ENCODE assay signal across 8 cellular contexts in the genomic region with DNA sequence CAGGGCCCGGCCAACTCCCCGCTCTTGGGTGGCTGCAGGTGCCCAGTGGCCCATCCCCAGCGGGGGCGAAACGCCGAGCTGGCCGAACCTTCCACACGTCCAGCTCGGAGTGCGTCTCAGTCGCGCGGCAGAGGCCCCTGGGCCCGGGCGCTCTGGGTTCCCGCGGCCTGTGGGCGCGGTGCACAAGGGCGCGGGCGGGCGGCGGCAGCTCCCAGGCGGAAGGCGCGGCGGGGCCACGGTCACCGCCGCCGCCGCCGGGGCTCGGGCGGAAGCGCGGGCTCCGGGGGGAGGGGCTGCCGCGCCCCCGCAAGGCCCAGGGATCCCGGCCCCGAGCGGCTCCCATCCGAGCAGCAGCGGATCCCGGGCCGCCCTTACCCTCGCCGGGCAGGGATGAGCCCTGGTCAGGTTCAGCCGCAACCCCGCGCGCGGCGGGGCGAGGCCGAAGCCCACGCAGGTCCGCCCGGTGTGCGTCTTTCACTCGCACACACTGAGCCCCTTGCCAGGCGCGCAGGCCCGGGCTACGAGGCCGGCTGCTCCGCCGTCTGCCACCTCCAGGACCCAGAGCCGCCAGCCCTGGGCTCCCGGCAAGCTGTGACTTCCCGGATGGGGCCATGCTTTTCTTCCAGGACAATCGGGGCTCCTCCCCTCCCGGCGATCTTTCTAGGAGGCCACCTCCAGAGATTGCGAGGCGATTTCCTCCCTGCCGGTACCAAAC. TPM values are rescaled to one million over a fixed set of nuclear protein-coding genes. Genes with fewer than 3 reads are reported as not detected.
DNase-seq lines count a peak whose midpoint lies in the region; ATAC-seq and FAIRE-seq lines count a peak whose summit lies in the region.

No MANE protein-coding gene starts in this region.

- no peaks in the 10 kb centered on the region for H3K36me3 ChIP-seq in HUES48 (ENCODE audit: control insufficient read depth, insufficient read depth, low read length)
- H3K36me3 ChIP-seq in SJCRH30 = no peaks in the 10 kb centered on the region

- H3K4me3 ChIP-seq in HUES48 (ENCODE audit: low read depth, low read length) (peak overlapping the region; percentile 68), SJCRH30 (peak overlapping the region; percentile 57)

- FAIRE-seq in urothelium cell line (lab: Jason Lieb, UNC) = no peak

- ATAC-seq in GM21526 (IDR thresholded peaks at IDR 0.05; ENCODE audit: low FRiP score, unreplicated experiment) = peak; percentile 71
- peak; percentile 77 to 82 for ATAC-seq in activated naive CD4-positive, alpha-beta T cell treated with anti-CD3 and anti-CD28 coated beads, Interleukin-2, amount 50 U/mL, for 72 hours

- H3K4me1 ChIP-seq in HUES48 (ENCODE audit: control insufficient read depth, insufficient read depth, low read length) (peaks cover 16% of the 10 kb centered on the region), SJCRH30 (peaks cover 10% of the 10 kb centered on the region)

- H3K36me3 Mint-ChIP-seq in activated naive CD4-positive, alpha-beta T cell treated with anti-CD3 and anti-CD28 coated beads, Interleukin-2, amount 50 U/mL, for 72 hours = no peaks in the 10 kb centered on the region

- H3K9me3 ChIP-seq in HUES48 (ENCODE audit: control insufficient read depth, insufficient read depth, low read length) (no peaks in the 10 kb centered on the region), SJCRH30 (replicated peaks) (no peaks in the 10 kb centered on the region)

- peak overlapping the region; percentile 79 to 87 for H3K27ac Mint-ChIP-seq in activated naive CD4-positive, alpha-beta T cell treated with anti-CD3 and anti-CD28 coated beads, Interleukin-2, amount 50 U/mL, for 72 hours

- peaks cover 35% of the 10 kb centered on the region for H3K27me3 ChIP-seq in HUES48 (ENCODE audit: control insufficient read depth, insufficient read depth, low read length)
- no peaks in the 10 kb centered on the region for H3K27me3 ChIP-seq in SJCRH30

- DNase-seq in ELF-1 (ENCODE audit: low read depth, low spot score) (peak; percentile 82), SJCRH30 (peak; percentile 35 to 46), glomerular visceral epithelial cell (ENCODE audit: extremely low spot score) (peak; percentile 76), nucleus accumbens (lab: John Stamatoyannopoulos, UW) (peak in 54 of 56 donors; percentile 11 to 85 (median 68)), urothelium cell line (ENCODE audit: low spot score) (peak; percentile 83)
- DNase-seq in activated naive CD4-positive, alpha-beta T cell treated with anti-CD3 and anti-CD28 coated beads, Interleukin-2, amount 50 U/mL, for 72 hours (ENCODE audit: low spot score in 2 of 2) = peak; percentile 53 to 67

- H3K27ac ChIP-seq in HUES48 (ENCODE audit: low read depth, low read length) (peak overlapping the region; percentile 89), SJCRH30 (peak overlapping the region; percentile 36)

- H3K9ac ChIP-seq in HUES48 (ENCODE audit: low read depth, low read length) = peak overlapping the region; percentile 76

- no peaks in the 10 kb centered on the region for H3K9me3 Mint-ChIP-seq in activated naive CD4-positive, alpha-beta T cell treated with anti-CD3 and anti-CD28 coated beads, Interleukin-2, amount 50 U/mL, for 72 hours

RNA-seq across cellular contexts. Expression of gene CCDC54, which starts 54.2 kb away (rescaled TPM):
- not detected in 2 replicates for total RNA-seq in SJCRH30 (2014; rRNA removed; shearing (Covaris generic))
- total RNA-seq in activated naive CD4-positive, alpha-beta T cell treated with anti-CD3 and anti-CD28 coated beads, Interleukin-2, amount 50 U/mL, for 72 hours = not detected

Comparison
In these comparisons a context has a peak if more than half of its experiments do, and no peak if none do; other contexts are left out.
1. Peak in every context shown above with its lines: DNase-seq, ATAC-seq, H3K4me3 ChIP-seq and H3K27ac ChIP-seq.